ENCODE assay signal across 25 cellular contexts in genomic region chr14:81418057-81418790, GRCh38.
"Had no signal": no experiment of that assay in that cellular context is flagged by ENCODE, and none has a peak within 500 bp of the region (broad histone marks: within the 10 kb centered on the region; RNA-seq: fewer than 3 reads in every experiment).

No MANE protein-coding gene starts in this region.

- H3K4me1 ChIP-seq: pancreas, tibial artery had no signal

- DNase-seq: effector memory CD8-positive, alpha-beta T cell; erythroblast; esophagus squamous epithelium; foreskin melanocyte; glutamatergic neuron; heart right ventricle; hippocampal formation; kidney glomerular epithelial cell; naive B cell; pancreas; stimulated activated CD4-positive, alpha-beta T cell treated with anti-CD3 and anti-CD28 coated beads, Interleukin-12 subunit alpha, Interleukin-12 subunit beta, amount 100 ng/mL, for 4 hours; stimulated activated CD4-positive, alpha-beta T cell treated with anti-CD3 and anti-CD28 coated beads, Interleukin-4, amount 100 ng/mL, for 4 hours; stimulated activated naive CD8-positive, alpha-beta T cell treated with anti-CD3 and anti-CD28 coated beads, Interleukin-15, Interleukin-2, amounts not matched to agents 100 U/mL and 50 U/mL, for 24 hours; substantia nigra; testis; tibial artery had no signal

- ATAC-seq: effector memory CD8-positive, alpha-beta T cell; heart right ventricle; natural killer cell treated with Interleukin-12 subunit alpha and Interleukin-12 subunit beta and Interleukin-15 and Interleukin-18, amount 100 ng/mL, for 72 hours; pancreas; sciatic nerve; stimulated activated memory B cell treated with anti-CD40 and anti-IgM and Interleukin-4, amounts not matched to agents 10 μg/mL and 1 μg/mL and 100 μg/mL, for 72 hours; stimulated activated naive CD8-positive, alpha-beta T cell treated with anti-CD3 and anti-CD28 coated beads, Interleukin-15, Interleukin-2, amounts not matched to agents 100 U/mL and 50 U/mL, for 24 hours had no signal

- H3K36me3 ChIP-seq: heart right ventricle, neutrophil, pancreas, tibial artery had no signal

- H3K9me3 ChIP-seq: esophagus squamous epithelium, heart right ventricle, neutrophil, pancreas, testis, tibial artery had no signal

- H3K4me3 ChIP-seq: coronary artery, esophagus squamous epithelium, heart right ventricle, lung, pancreas, smooth muscle cell, testis, tibial artery had no signal

- H3K27ac ChIP-seq: coronary artery, esophagus squamous epithelium, heart right ventricle, neutrophil, pancreas, testis, tibial artery had no signal

- FAIRE-seq: endometrium, islet of Langerhans, pancreas had no signal
